In the genomic region with DNA sequence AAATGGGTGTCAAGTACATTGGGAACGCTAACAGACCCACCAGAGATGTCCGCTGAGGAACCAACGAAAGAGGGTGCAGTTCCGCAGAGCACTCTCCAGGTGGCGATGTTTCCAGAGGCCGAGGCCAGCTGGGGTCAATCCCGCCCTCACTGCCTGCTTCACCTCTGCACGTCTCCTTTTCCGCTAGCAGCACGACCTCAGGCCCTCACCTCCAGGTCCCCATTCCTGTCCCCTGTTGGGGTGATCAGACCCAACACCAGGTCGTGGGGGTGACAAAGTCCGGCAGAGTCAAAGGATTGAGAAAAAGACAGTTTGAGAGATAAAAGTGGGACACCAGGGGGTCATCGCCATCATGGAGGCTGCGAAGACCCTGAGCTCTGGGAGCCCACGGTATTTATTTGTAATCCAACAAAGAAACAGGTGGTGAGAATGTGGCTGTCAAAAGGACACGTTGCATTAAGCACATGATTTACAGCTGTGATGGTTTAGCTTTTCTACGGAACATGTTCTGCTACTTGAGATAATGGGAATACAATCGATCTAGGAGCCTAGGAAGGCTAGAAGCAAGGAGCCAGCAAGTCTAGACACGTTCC, we compare ENCODE assay signal across 8 cellular contexts. TPM values are rescaled to one million over a fixed set of nuclear protein-coding genes. Genes with fewer than 3 reads are reported as not detected.
A peak's percentile ranks its signal among the peaks of the same experiment; 100 is the strongest.
DNase-seq lines count a peak whose midpoint lies in the region; ATAC-seq and TF ChIP-seq lines count a peak whose summit lies in the region.

No MANE protein-coding gene starts in this region.

- peaks cover 9% of the 10 kb centered on the region for H3K36me3 Mint-ChIP-seq in activated B cell treated with CpG ODN at 0.5 μM for 24 hours (ENCODE audit: low read depth)

- H3K79me2 ChIP-seq in neural cell (replicated peaks; ENCODE audit: insufficient read depth, low read length): no peaks in the 10 kb centered on the region

- no peak overlapping the region for H3K27ac Mint-ChIP-seq in activated B cell treated with CpG ODN at 0.5 μM for 24 hours

- H3K4me2 ChIP-seq in neural cell (ENCODE audit: low read length): no peak overlapping the region

- no peaks in the 10 kb centered on the region for H3K27me3 ChIP-seq in neural cell (ENCODE audit: insufficient read depth, low read depth, low read length)

- H3K9me3 Mint-ChIP-seq in activated B cell treated with CpG ODN at 0.5 μM for 24 hours: no peaks in the 10 kb centered on the region

- TF ChIP-seq CTCF in GM20000 (IDR thresholded peaks at IDR 0.05; ENCODE audit: extremely low read depth, missing control alignments) (peak; percentile 76), activated B cell treated with CpG ODN at 0.5 μM for 24 hours (IDR thresholded peaks at IDR 0.05) (peak; percentile 35), neural cell (IDR thresholded peaks at IDR 0.05; ENCODE audit: poor library complexity, severe bottlenecking) (peak; percentile 39)

- no peaks in the 10 kb centered on the region for H3K27me3 Mint-ChIP-seq in activated B cell treated with CpG ODN at 0.5 μM for 24 hours

- H3K4me3 Mint-ChIP-seq in activated B cell treated with CpG ODN at 0.5 μM for 24 hours: no peak overlapping the region

- no peak for TF ChIP-seq EP300 in neural cell (conservative IDR thresholded peaks at IDR 0.05; ENCODE audit: poor library complexity, severe bottlenecking)

- no peak overlapping the region for H3K4me3 ChIP-seq in neural cell (ENCODE audit: low read length)

- intact Hi-C loops in activated B cell treated with CpG ODN at 0.5 μM for 24 hours (cut with micrococcal nuclease): loop anchor here (1.0 kb wide), 2 partner anchors 529 to 645 kb away; no protein-coding TSS in a partner anchor

- no peaks in the 10 kb centered on the region for H3K36me3 ChIP-seq in neural cell (ENCODE audit: insufficient read depth, low read length)

- no peaks in the 10 kb centered on the region for H3F3A ChIP-seq in neural cell (ENCODE audit: insufficient read depth, low read length, poor library complexity, severe bottlenecking)

- ATAC-seq in activated B cell treated with CpG ODN at 0.5 μM for 24 hours (ENCODE audit: low read depth) (peak; percentile 78), HG03097 (IDR thresholded peaks at IDR 0.05; ENCODE audit: low FRiP score, unreplicated experiment) (no peak)

- CTCF ChIA-PET in activated B cell treated with CpG ODN at 0.5 μM for 24 hours (lab: Charles Lee): interaction anchor here (0.7 to 2.9 kb wide), 15 partner anchors 9 to 644 kb away, joined by 3 to 30 read pairs (median 5); no protein-coding TSS in a partner anchor

- no peaks in the 10 kb centered on the region for H3K9me2 ChIP-seq in neural cell (ENCODE audit: insufficient read depth, low read length)

- H3K4me1 Mint-ChIP-seq in activated B cell treated with CpG ODN at 0.5 μM for 24 hours: peaks cover 29% of the 10 kb centered on the region

- H2AFZ ChIP-seq in neural cell (ENCODE audit: low read depth, low read length): no peak overlapping the region

- POLR2A ChIA-PET in activated B cell treated with CpG ODN at 0.5 μM for 24 hours (lab: Charles Lee): interaction anchor here (1.0 kb wide), 1 partner anchor 448 kb away, joined by 3 read pairs; no protein-coding TSS in a partner anchor

- DNase-seq in Ammon's horn (ENCODE audit: low spot score) (peak; percentile 22), GM20000 (ENCODE audit: low spot score) (peak; percentile 87), NCI-H2107 treated with DMSO at 0.1 percent for 48 hours (lab: John Stamatoyannopoulos, UW; ENCODE audit: unreplicated experiment) (peak; percentile 94), activated B cell treated with CpG ODN at 0.5 μM for 24 hours (no peak), erythroblast (lab: John Stamatoyannopoulos, UW) (peak; percentile 55 to 70), inferior parietal cortex (ENCODE audit: extremely low spot score) (no peak)

- H3K27ac ChIP-seq in neural cell (ENCODE audit: low read length): no peak overlapping the region

- no peaks in the 10 kb centered on the region for H4K20me1 ChIP-seq in neural cell (ENCODE audit: insufficient read depth)

- no peak overlapping the region for H3K9ac ChIP-seq in neural cell (ENCODE audit: low read length)

- TF ChIP-seq POLR2A in erythroblast (IDR thresholded peaks at IDR 0.05; ENCODE audit: low read length): no peak

- TF ChIP-seq RAD21 in neural cell (conservative IDR thresholded peaks at IDR 0.05): no peak

- H3K9me3 ChIP-seq in neural cell (ENCODE audit: low read length): no peaks in the 10 kb centered on the region

TF ChIP-seq in neural cell, 6 proteins besides CTCF, POLR2A, EP300 and RAD21:
- no peak for TF ChIP-seq POLR2AphosphoS5 (IDR thresholded peaks at IDR 0.05)
- no peak for TF ChIP-seq SMC3 (conservative IDR thresholded peaks at IDR 0.05; ENCODE audit: poor library complexity)
- TF ChIP-seq, protein P1, sequence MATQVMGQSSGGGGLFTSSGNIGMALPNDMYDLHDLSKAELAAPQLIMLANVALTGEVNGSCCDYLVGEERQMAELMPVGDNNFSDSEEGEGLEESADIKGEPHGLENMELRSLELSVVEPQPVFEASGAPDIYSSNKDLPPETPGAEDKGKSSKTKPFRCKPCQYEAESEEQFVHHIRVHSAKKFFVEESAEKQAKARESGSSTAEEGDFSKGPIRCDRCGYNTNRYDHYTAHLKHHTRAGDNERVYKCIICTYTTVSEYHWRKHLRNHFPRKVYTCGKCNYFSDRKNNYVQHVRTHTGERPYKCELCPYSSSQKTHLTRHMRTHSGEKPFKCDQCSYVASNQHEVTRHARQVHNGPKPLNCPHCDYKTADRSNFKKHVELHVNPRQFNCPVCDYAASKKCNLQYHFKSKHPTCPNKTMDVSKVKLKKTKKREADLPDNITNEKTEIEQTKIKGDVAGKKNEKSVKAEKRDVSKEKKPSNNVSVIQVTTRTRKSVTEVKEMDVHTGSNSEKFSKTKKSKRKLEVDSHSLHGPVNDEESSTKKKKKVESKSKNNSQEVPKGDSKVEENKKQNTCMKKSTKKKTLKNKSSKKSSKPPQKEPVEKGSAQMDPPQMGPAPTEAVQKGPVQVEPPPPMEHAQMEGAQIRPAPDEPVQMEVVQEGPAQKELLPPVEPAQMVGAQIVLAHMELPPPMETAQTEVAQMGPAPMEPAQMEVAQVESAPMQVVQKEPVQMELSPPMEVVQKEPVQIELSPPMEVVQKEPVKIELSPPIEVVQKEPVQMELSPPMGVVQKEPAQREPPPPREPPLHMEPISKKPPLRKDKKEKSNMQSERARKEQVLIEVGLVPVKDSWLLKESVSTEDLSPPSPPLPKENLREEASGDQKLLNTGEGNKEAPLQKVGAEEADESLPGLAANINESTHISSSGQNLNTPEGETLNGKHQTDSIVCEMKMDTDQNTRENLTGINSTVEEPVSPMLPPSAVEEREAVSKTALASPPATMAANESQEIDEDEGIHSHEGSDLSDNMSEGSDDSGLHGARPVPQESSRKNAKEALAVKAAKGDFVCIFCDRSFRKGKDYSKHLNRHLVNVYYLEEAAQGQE (IDR thresholded peaks at IDR 0.05; ENCODE audit: borderline replicate concordance): no peak
- no peak for TF ChIP-seq TAF1 (IDR thresholded peaks at IDR 0.05; ENCODE audit: low read depth)
- no peak for TF ChIP-seq EZH2 (IDR thresholded peaks at IDR 0.05; ENCODE audit: borderline replicate concordance, insufficient read depth, low read length, poor library complexity, severe bottlenecking)
- no peak for TF ChIP-seq MXI1 (conservative IDR thresholded peaks at IDR 0.05; ENCODE audit: poor library complexity, severe bottlenecking)
TF ChIP-seq in neural cell: peak in this region for 0.

RNA-seq across cellular contexts. Expression of a gene that starts 27.3 kb away (rescaled TPM):
- total RNA-seq in activated B cell treated with CpG ODN at 0.5 μM for 24 hours: 2.8 and 4.8 TPM in 2 replicates
- polyA plus RNA-seq in neural cell: 0.59 TPM in 1 of 2 replicates, not detected in the other
- not detected in 2 replicates for polyA minus RNA-seq in neural cell

Comparison
In these comparisons a context has a peak if more than half of its experiments do, and no peak if none do; other contexts are left out.
1. DNase-seq: peak in Ammon's horn (single experiment), GM20000 (single experiment), NCI-H2107 treated with DMSO at 0.1 percent for 48 hours (single experiment) and erythroblast (2 of 2); none in activated B cell treated with CpG ODN at 0.5 μM for 24 hours (single experiment) and inferior parietal cortex (single experiment).
2. Peak in every context shown above with its lines, with median percentiles within 50 percentile points of each other: CTCF ChIP-seq.